8 cellular contexts compared by ENCODE assay signal in genomic region chr13:94656766-94657165, GRCh38. TPM values are rescaled to one million over a fixed set of nuclear protein-coding genes. Genes with fewer than 3 reads are reported as not detected.
DNase-seq lines count a peak whose midpoint lies in the region; ATAC-seq, FAIRE-seq and TF ChIP-seq lines count a peak whose summit lies in the region.

No MANE protein-coding gene starts in this region.

- no peak overlapping the region for H3K27ac ChIP-seq in fibroblast of lung (ENCODE audit: insufficient read depth, low read length)

- H3K79me2 ChIP-seq in fibroblast of lung (ENCODE audit: control insufficient read depth, insufficient read depth, low read length) = no peaks in the 10 kb centered on the region

- H3K4me3 ChIP-seq in fibroblast of lung (replicated peaks in 1 of 4; ENCODE audit: control extremely low read depth in 1 of 4, insufficient read depth in 1 of 4, low read depth in 3 of 4, low read length in 4 of 4) = no peak overlapping the region

- ATAC-seq in GM21526 (IDR thresholded peaks at IDR 0.05; ENCODE audit: low FRiP score, unreplicated experiment) (peak; percentile 93), HG03457 (IDR thresholded peaks at IDR 0.05; ENCODE audit: unreplicated experiment) (no peak)

- no peak overlapping the region for H3K9ac ChIP-seq in fibroblast of lung (ENCODE audit: insufficient read depth, low read length)

- H3K4me1 ChIP-seq in fibroblast of lung (ENCODE audit: control insufficient read depth, extremely low read depth, insufficient read depth, low read length) = peaks cover 8% of the 10 kb centered on the region

- DNase-seq in GM04504 (ENCODE audit: low read depth) (peak; percentile 92), HTR-8/SVneo (ENCODE audit: insufficient read length, low spot score) (peak; percentile 9), fibroblast of lung (ENCODE audit: low read depth in 2 of 2) (peak; percentile 96), NCI-H1694 treated with DMSO at 0.1 percent for 48 hours (lab: John Stamatoyannopoulos, UW) (no peak), NCI-H748 (lab: John Stamatoyannopoulos, UW; ENCODE audit: unreplicated experiment) (no peak)
- DNase-seq in activated effector memory CD4-positive, alpha-beta T cell treated with anti-CD3 and anti-CD28 coated beads, Interleukin-2, amount 50 U/mL, for 16 hours = no peak

- no peaks in the 10 kb centered on the region for H3K36me3 ChIP-seq in fibroblast of lung (ENCODE audit: control insufficient read depth, insufficient read depth, low read length)

- H4K20me1 ChIP-seq in fibroblast of lung (ENCODE audit: control insufficient read depth, extremely low read depth, insufficient read depth, low read length) = no peaks in the 10 kb centered on the region

- H3K9me3 ChIP-seq in fibroblast of lung (ENCODE audit: control insufficient read depth, insufficient read depth, low read depth, low read length) = no peaks in the 10 kb centered on the region

- TF ChIP-seq CTCF in fibroblast of lung (conservative IDR thresholded peaks at IDR 0.05 in 1 of 2, IDR thresholded peaks at IDR 0.05 in 1 of 2; ENCODE audit: low read depth in 1 of 2, low read length in 2 of 2) = peak; percentile 16 to 25

- no peak overlapping the region for H2AFZ ChIP-seq in fibroblast of lung (ENCODE audit: low read length)

- FAIRE-seq in HTR-8/SVneo (lab: Jason Lieb, UNC) = no peak

- peaks cover 5% of the 10 kb centered on the region for H3K27me3 ChIP-seq in fibroblast of lung (ENCODE audit: control insufficient read depth, insufficient read depth, low read length)

- H3K4me2 ChIP-seq in fibroblast of lung (ENCODE audit: extremely low read depth, insufficient read depth, low read length) = no peak overlapping the region

RNA-seq across cellular contexts. Expression of gene GPR180, which starts 55.1 kb away (rescaled TPM):
- total RNA-seq in fibroblast of lung = 10.3 and 12.1 TPM in 2 replicates
- polyA plus RNA-seq in fibroblast of lung = 7.9 and 9.0 TPM in 2 replicates
- polyA plus RNA-seq in fibroblast of lung (2012) = 4.6 and 4.7 TPM in 2 replicates
- polyA minus RNA-seq in fibroblast of lung (ENCODE audit: low replicate concordance) = 1.2 and 1.6 TPM in 2 replicates

RNA-seq across cellular contexts. Expression of gene SOX21, which starts 55.6 kb away (rescaled TPM):
- not detected in 2 replicates for total RNA-seq in fibroblast of lung
- not detected in 2 replicates for polyA plus RNA-seq in fibroblast of lung
- polyA plus RNA-seq in fibroblast of lung (2012) = not detected in 2 replicates
- polyA minus RNA-seq in fibroblast of lung (ENCODE audit: low replicate concordance) = not detected in 2 replicates

Comparison
In these comparisons a context has a peak if more than half of its experiments do, and no peak if none do; other contexts are left out.
1. DNase-seq: peak in GM04504 (single experiment), HTR-8/SVneo (single experiment) and fibroblast of lung (2 of 2); none in NCI-H1694 treated with DMSO at 0.1 percent for 48 hours (single experiment), NCI-H748 (single experiment) and activated effector memory CD4-positive, alpha-beta T cell treated with anti-CD3 and anti-CD28 coated beads, Interleukin-2, amount 50 U/mL, for 16 hours (single experiment).